8 cellular contexts compared by ENCODE assay signal in the genomic region with DNA sequence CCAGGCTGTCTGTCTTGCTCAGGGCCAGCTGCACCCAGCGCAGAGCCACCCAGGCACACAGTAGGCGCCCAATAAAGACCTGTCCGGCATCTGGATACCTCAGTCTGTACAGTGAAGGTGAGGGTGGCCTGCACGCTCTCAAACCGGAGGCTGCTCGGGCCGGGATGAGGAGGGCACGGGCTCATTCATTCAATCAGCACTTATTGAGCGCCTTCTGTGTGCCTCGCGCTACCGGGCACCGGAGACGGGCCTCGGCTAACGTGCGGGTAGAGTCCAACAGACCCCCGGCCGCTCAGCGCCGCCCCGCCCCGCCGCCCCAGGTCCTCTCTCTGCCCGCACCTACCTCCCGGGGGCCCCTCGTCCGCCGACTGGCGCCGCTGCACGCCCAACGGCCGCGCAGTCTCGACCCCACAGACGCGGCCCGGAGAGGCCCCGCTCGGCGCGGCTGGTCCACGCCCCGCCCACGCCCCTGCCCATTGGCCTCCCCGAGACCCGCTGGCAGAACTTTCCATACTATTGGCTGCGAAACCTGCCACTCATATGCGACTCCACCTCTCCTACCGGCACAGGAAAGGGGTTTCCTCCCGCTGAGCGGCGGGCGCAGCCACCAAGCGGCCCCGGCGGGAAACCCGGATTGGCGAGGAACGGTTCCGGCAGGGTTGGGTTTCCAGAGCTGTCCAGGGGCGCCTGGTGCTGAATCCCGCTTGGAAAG. TPM values are rescaled to one million over a fixed set of nuclear protein-coding genes. Genes with fewer than 3 reads are reported as not detected.
DNase-seq lines count a peak whose midpoint lies in the region; ATAC-seq, FAIRE-seq and TF ChIP-seq lines count a peak whose summit lies in the region.

A gene with protein sequence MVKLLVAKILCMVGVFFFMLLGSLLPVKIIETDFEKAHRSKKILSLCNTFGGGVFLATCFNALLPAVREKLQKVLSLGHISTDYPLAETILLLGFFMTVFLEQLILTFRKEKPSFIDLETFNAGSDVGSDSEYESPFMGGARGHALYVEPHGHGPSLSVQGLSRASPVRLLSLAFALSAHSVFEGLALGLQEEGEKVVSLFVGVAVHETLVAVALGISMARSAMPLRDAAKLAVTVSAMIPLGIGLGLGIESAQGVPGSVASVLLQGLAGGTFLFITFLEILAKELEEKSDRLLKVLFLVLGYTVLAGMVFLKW (minus strand): TSS at position 416 of the 712 bp plus-strand sequence. CDS start 2,760 bp downstream, outside the sequence.

- H3K36me3 Mint-ChIP-seq in Calu3 (ENCODE audit: insufficient read depth, unreplicated experiment): peaks cover 15% of the 10 kb centered on the region

- TF ChIP-seq CTCF in Calu3 (IDR thresholded peaks at IDR 0.05; ENCODE audit: unreplicated experiment) (no peak), OCI-LY1 (IDR thresholded peaks at IDR 0.05; ENCODE audit: low read length) (no peak)

- H3K4me2 ChIP-seq in OCI-LY1 (ENCODE audit: low read length): peak within 1 kb of the TSS; percentile 66

- intact Hi-C loops in Calu3 (cut with micrococcal nuclease; ENCODE audit: unreplicated experiment): no loop called here

- H3K36me3 ChIP-seq in OCI-LY1 (ENCODE audit: insufficient read depth, low read length) (peaks cover 26% of the 10 kb centered on the region), mesodermal cell (ENCODE audit: control insufficient read depth, insufficient read depth, low read length) (peaks cover 24% of the 10 kb centered on the region)

- peak within 1 kb of the TSS; percentile 72 for H3K4me3 Mint-ChIP-seq in Calu3 (ENCODE audit: low read depth, unreplicated experiment)

- ATAC-seq in GM21447 (IDR thresholded peaks at IDR 0.05; ENCODE audit: unreplicated experiment): peak; percentile 90

- H3K4me3 ChIP-seq in OCI-LY1 (ENCODE audit: low read depth, low read length, poor library complexity, severe bottlenecking): peak within 1 kb of the TSS; percentile 76
- peak within 1 kb of the TSS; percentile 92 for H3K4me3 ChIP-seq in mesodermal cell (ENCODE audit: extremely low read depth, insufficient read depth, low read length, poor library complexity, severe bottlenecking)

- no peaks in the 10 kb centered on the region for H4K20me1 ChIP-seq in OCI-LY1 (ENCODE audit: insufficient read depth, low read length)

- H3K9me3 Mint-ChIP-seq in Calu3 (ENCODE audit: low read depth, unreplicated experiment): no peaks in the 10 kb centered on the region

- H3K27ac Mint-ChIP-seq in Calu3 (ENCODE audit: unreplicated experiment): no peak within 1 kb of the TSS

- H2AFZ ChIP-seq in OCI-LY1 (ENCODE audit: low read length): no peak within 1 kb of the TSS

- H3K9me3 ChIP-seq in OCI-LY1 (ENCODE audit: low read length) (no peaks in the 10 kb centered on the region), mesodermal cell (ENCODE audit: control insufficient read depth, low read length) (peaks cover 5% of the 10 kb centered on the region)

- no peaks in the 10 kb centered on the region for H3K4me1 Mint-ChIP-seq in Calu3 (ENCODE audit: low read depth, unreplicated experiment)

- H3K9ac ChIP-seq in OCI-LY1 (ENCODE audit: low read length): peak within 1 kb of the TSS; percentile 61

- no peaks in the 10 kb centered on the region for H3K9me2 ChIP-seq in OCI-LY1 (ENCODE audit: low read depth, low read length)

- no peaks in the 10 kb centered on the region for H3F3A ChIP-seq in OCI-LY1 (ENCODE audit: insufficient read depth, low read length)

- no peaks in the 10 kb centered on the region for H3K79me2 ChIP-seq in OCI-LY1 (ENCODE audit: insufficient read depth, low read length)

- no TSS peak for BruUV-seq in Calu3 (replicated peaks; lab: Mats Ljungman, UMichigan)

- CTCF ChIA-PET in Calu3 (lab: Charles Lee): no interaction called here

- H3K27ac ChIP-seq in OCI-LY1 (ENCODE audit: low read depth, low read length, poor library complexity, severe bottlenecking) (no peak within 1 kb of the TSS), mesodermal cell (ENCODE audit: low read depth, low read length, severe bottlenecking) (no peak within 1 kb of the TSS)

- peak; percentile 96 for DNase-seq in Calu3
- peak; percentile 100 for DNase-seq in HuH-7 (ENCODE audit: low spot score)
- DNase-seq in activated CD8-positive, alpha-beta memory T cell treated with anti-CD3 and anti-CD28 coated beads, Interleukin-2, amount 50 U/mL, for 24 hours (ENCODE audit: extremely low read depth): peak; percentile 99
- DNase-seq in stimulated activated CD8-positive, alpha-beta memory T cell treated with anti-CD3 and anti-CD28 coated beads, Interleukin-15, amount 100 ng/mL, for 24 hours (ENCODE audit: low read depth): peak; percentile 97

- whole genome bisulfite sequencing in mesodermal cell (ENCODE audit: insufficient coverage in 2 of 2), 2 experiments: 1% methylated on average over 44 to 61 of the region's 64 CpGs

- H3K27me3 ChIP-seq in OCI-LY1 (ENCODE audit: insufficient read depth, low read length): no peaks in the 10 kb centered on the region

- peaks cover 40% of the 10 kb centered on the region for H3K27me3 Mint-ChIP-seq in Calu3 (ENCODE audit: unreplicated experiment)

- peak; percentile 90 for FAIRE-seq in endometrium (lab: Jason Lieb, UNC)

- H3K4me1 ChIP-seq in OCI-LY1 (ENCODE audit: insufficient read depth, low read length, severe bottlenecking) (peaks cover 6% of the 10 kb centered on the region), mesodermal cell (ENCODE audit: control insufficient read depth, insufficient read depth, low read length, poor library complexity, severe bottlenecking) (no peaks in the 10 kb centered on the region)

RNA-seq across cellular contexts. Expression of the gene that starts here (rescaled TPM):
- 25.0 and 28.2 TPM in 2 replicates for total RNA-seq in Calu3 (2022)
- 22.7 TPM for polyA plus RNA-seq in mesodermal cell (2013, experiment 1 of 2)
- 16.6 TPM for polyA plus RNA-seq in mesodermal cell (2013, experiment 2 of 2)
